Comparison of ENCODE assay signal across 7 cellular contexts in the genomic region with DNA sequence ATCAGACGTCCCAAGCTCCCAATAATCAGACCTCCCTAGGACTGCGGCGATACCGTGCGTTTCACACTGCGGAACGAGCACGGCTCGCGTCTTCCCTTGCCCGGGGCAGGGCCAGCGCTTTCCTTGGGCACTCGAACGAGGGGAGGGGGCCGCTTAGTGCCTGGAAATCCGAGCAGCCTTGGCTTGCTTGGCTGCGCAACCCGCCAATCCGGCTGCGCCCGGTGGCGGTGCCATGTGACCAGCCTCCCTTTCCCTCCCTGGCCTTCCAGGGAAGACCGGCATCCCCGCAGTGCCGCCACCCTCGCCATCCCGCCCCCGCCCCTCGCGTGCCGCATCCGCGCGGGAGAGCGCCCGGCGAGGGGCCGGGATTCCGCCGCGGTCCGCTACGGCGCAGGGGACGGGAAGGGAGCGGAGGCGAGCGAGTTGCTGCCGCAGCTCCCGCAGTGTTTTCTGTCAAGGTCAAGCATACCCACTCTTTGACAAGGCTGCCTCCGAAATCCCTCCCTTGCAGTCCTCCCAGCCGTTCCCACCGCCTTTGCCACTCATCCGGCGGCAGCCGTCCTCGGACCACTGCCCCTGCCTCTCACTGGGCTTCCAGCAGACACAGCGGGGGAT. TPM values are rescaled to one million over a fixed set of nuclear protein-coding genes. Genes with fewer than 3 reads are reported as not detected.
DNase-seq lines count a peak whose midpoint lies in the region; ATAC-seq and TF ChIP-seq lines count a peak whose summit lies in the region.

No MANE protein-coding gene starts in this region.

- DNase-seq in GM13976 (ENCODE audit: low spot score) (peak; percentile 45), NCI-H345 (lab: John Stamatoyannopoulos, UW) (peak; percentile 82), T47D (ENCODE audit: low read depth in 1 of 2, low spot score in 1 of 2) (peak; percentile 60 to 75), inferior parietal cortex (ENCODE audit: extremely low spot score) (peak; percentile 65), sigmoid colon (peak; percentile 77)

- in situ Hi-C loops in GM13976 (cut with MboI; ENCODE audit: low sequenced_read_pairs, unreplicated experiment): no loop called here
- in situ Hi-C loops in T47D (cut with HindIII; ENCODE audit: low pct_unique_long_range_greater_than_20kb, low sequenced_read_pairs): no loop called here

- no peak for ATAC-seq in GM21619 (IDR thresholded peaks at IDR 0.05; ENCODE audit: unreplicated experiment)
- ATAC-seq in GM19467 (IDR thresholded peaks at IDR 0.05; ENCODE audit: unreplicated experiment): no peak

- TF ChIP-seq CTCF in GM13976 (IDR thresholded peaks at IDR 0.05; ENCODE audit: borderline replicate concordance, control extremely low read depth, extremely low read depth, insufficient read depth, missing control alignments): no peak
- TF ChIP-seq CTCF in sigmoid colon (IDR thresholded peaks at IDR 0.05): no peak

- no peak for TF ChIP-seq EP300 in sigmoid colon (IDR thresholded peaks at IDR 0.05)

- peak overlapping the region; percentile 34 to 64 (median 54) for H3K4me3 ChIP-seq in sigmoid colon

- no peaks in the 10 kb centered on the region for H3K36me3 ChIP-seq in sigmoid colon

- peak overlapping the region; percentile 11 to 63 (median 38) for H3K27ac ChIP-seq in sigmoid colon

- no peaks in the 10 kb centered on the region for H3K27me3 ChIP-seq in sigmoid colon

- peaks cover 0 to 11% (median 6%) of the 10 kb centered on the region in 4 donors for H3K4me1 ChIP-seq in sigmoid colon

- no peaks in the 10 kb centered on the region for H3K9me3 ChIP-seq in sigmoid colon

- intact Hi-C loops in sigmoid colon (cut with DNase I): no loop called here

- 2% methylated on average over 58 of the region's 58 CpGs for WGBS in sigmoid colon, 2 donors

- no peak for TF ChIP-seq POLR2A in sigmoid colon (IDR thresholded peaks at IDR 0.05)

RNA-seq across cellular contexts. Expression of gene RNF19B, which starts 8.3 kb away (rescaled TPM):
- total RNA-seq in sigmoid colon: 10 to 100 TPM; 14.5 to 28.9 (median 21.6) TPM
- polyA plus RNA-seq in sigmoid colon: 10 to 100 TPM; 43.2 to 50.7 (median 46.7) TPM
